ENCODE assay signal across 7 cellular contexts in the genomic region with DNA sequence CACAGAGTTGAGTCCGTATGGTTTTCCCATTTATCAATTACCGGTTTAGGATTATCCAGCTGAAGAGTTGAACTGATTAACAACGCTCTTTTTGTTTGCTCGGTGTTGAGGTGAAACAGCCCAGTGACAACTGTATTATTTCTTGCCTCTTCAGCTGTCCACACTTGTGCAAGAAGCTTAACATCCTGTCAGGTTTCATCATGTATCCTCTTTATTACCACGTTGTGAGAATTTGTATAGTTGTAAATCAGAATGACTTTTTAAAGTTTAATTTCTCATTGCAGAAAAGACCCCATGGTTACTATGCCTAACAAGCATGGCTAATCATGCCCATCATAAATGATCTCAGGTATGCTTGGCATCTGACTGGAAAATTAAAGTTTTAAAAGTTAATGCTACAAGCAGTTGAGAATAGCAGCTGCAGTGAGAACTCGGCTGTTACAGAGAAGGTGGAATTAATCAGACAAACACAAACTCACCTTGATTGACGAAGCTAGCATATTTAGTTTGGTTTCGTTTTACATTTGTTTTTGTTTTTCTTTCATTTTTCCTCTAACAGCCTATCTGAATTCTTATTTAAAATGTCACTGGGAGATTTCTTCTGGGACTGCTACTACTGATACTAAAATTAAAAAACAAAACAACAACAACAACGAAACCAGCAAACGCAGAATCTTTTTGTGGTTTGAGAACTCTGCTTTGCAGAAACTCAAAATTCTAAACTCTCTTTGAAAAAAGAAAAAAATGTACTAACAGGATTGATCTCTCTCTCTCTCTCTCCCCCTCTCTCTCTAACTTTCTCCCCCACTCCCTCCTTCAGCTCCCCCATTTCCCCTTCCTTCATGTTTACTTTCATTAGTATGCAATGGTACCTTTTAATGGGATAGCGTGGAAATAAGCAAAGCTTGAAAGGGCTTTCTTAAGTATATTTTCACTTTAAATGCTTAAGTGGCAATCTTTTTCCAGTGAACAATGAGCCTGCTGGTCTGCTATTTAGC.
DNase-seq lines count a peak whose midpoint lies in the region; ATAC-seq and TF ChIP-seq lines count a peak whose summit lies in the region.

No MANE protein-coding gene starts in this region.

- DNase-seq in RPMI8226 (peak; percentile 8), foreskin keratinocyte (peak; percentile 13 to 24), skeletal muscle cell (ENCODE audit: low read depth) (peak; percentile 21), NCI-H2107 (lab: John Stamatoyannopoulos, UW) (no peak)
- no peak for DNase-seq in activated naive CD4-positive, alpha-beta T cell treated with anti-CD3 and anti-CD28 coated beads, Interleukin-2, amount 10 ng/mL, durations not matched to agents 7 days and 5 days

- H3K36me3 Mint-ChIP-seq in activated naive CD4-positive, alpha-beta T cell treated with anti-CD3 and anti-CD28 coated beads, Interleukin-2, amount 10 ng/mL, durations not matched to agents 7 days and 5 days, result no peaks in the 10 kb centered on the region

- H3K9me3 Mint-ChIP-seq in activated naive CD4-positive, alpha-beta T cell treated with anti-CD3 and anti-CD28 coated beads, Interleukin-2, amount 10 ng/mL, durations not matched to agents 7 days and 5 days, result no peaks in the 10 kb centered on the region

- H3K4me1 Mint-ChIP-seq in activated naive CD4-positive, alpha-beta T cell treated with anti-CD3 and anti-CD28 coated beads, Interleukin-2, amount 10 ng/mL, durations not matched to agents 7 days and 5 days, result no peaks in the 10 kb centered on the region

- H3K36me3 ChIP-seq in HEK293 (ENCODE audit: control insufficient read depth in 2 of 2, insufficient read depth in 1 of 2, low read length in 2 of 2), result no peaks in the 10 kb centered on the region

- ATAC-seq in foreskin keratinocyte (peak; percentile 57), GM18909 (IDR thresholded peaks at IDR 0.05; ENCODE audit: poor library complexity, unreplicated experiment) (no peak)

- H3K27ac ChIP-seq in HEK293 (ENCODE audit: extremely low read depth, low read depth, low read length) (no peak overlapping the region), foreskin keratinocyte (no peak overlapping the region)

- no peak overlapping the region for H3K27ac Mint-ChIP-seq in activated naive CD4-positive, alpha-beta T cell treated with anti-CD3 and anti-CD28 coated beads, Interleukin-2, amount 10 ng/mL, durations not matched to agents 7 days and 5 days

- no peaks in the 10 kb centered on the region for H3K9me3 ChIP-seq in HEK293 (ENCODE audit: control insufficient read depth, insufficient read depth, low read depth, low read length)

- H3K4me1 ChIP-seq in HEK293 (ENCODE audit: control insufficient read depth, insufficient read depth, low read length) (peaks cover 8% of the 10 kb centered on the region), foreskin keratinocyte (peaks cover 6% of the 10 kb centered on the region)

- H3K4me3 Mint-ChIP-seq in activated naive CD4-positive, alpha-beta T cell treated with anti-CD3 and anti-CD28 coated beads, Interleukin-2, amount 10 ng/mL, durations not matched to agents 7 days and 5 days, result no peak overlapping the region

- no peaks in the 10 kb centered on the region for H3K27me3 Mint-ChIP-seq in activated naive CD4-positive, alpha-beta T cell treated with anti-CD3 and anti-CD28 coated beads, Interleukin-2, amount 10 ng/mL, durations not matched to agents 7 days and 5 days

- H3K27me3 ChIP-seq in foreskin keratinocyte, result no peaks in the 10 kb centered on the region

- no peak for TF ChIP-seq CTCF in HEK293 (tag by site-specific recombination; IDR thresholded peaks at IDR 0.05)
- TF ChIP-seq CTCF in foreskin keratinocyte (conservative IDR thresholded peaks at IDR 0.05), result no peak

- POLR2A ChIA-PET in HEK293 (lab: Yijun Ruan, JAX), result no interaction called here

- CTCF ChIA-PET in HEK293 (lab: Yijun Ruan, JAX), result interaction anchor here (0.6 to 0.8 kb wide), 3 partner anchors 11 to 935 kb away, joined by 3 read pairs; no protein-coding TSS in a partner anchor
- CTCF ChIA-PET in activated naive CD4-positive, alpha-beta T cell treated with anti-CD3 and anti-CD28 coated beads, Interleukin-2, amount 10 ng/mL, durations not matched to agents 7 days and 5 days (lab: Charles Lee), result no interaction called here

- H3K4me3 ChIP-seq in HEK293 (ENCODE audit: low read depth, low read length) (no peak overlapping the region), skeletal muscle cell (ENCODE audit: low read depth, low read length) (peak overlapping the region; percentile 19)

TF ChIP-seq in HEK293, 187 proteins besides CTCF, POLR2A, EP300 and RAD21 (continues in another document):
- TF ChIP-seq ZBTB17 (tag by site-specific recombination; IDR thresholded peaks at IDR 0.05) (peak; percentile 9; the same call in 1 of the 2 replicates), PRDM1 (tag by site-specific recombination; IDR thresholded peaks at IDR 0.05) (peak; percentile 94), ZNF596 (tag by site-specific recombination; IDR thresholded peaks at IDR 0.05) (peak; percentile 87), KLF1 (tag by site-specific recombination; IDR thresholded peaks at IDR 0.05) (no peak), ZNF366 (tag by site-specific recombination; conservative IDR thresholded peaks at IDR 0.05) (peak; percentile 40; the same call in 1 of the 2 replicates), ZNF341 (tag by site-specific recombination; IDR thresholded peaks at IDR 0.05; ENCODE audit: low read depth) (peak; percentile 35), ZNF335 (tag by site-specific recombination; conservative IDR thresholded peaks at IDR 0.05) (peak; percentile 24), ZNF398 (tag by site-specific recombination; IDR thresholded peaks at IDR 0.05) (peak; percentile 80)
- TF ChIP-seq, protein P1, sequence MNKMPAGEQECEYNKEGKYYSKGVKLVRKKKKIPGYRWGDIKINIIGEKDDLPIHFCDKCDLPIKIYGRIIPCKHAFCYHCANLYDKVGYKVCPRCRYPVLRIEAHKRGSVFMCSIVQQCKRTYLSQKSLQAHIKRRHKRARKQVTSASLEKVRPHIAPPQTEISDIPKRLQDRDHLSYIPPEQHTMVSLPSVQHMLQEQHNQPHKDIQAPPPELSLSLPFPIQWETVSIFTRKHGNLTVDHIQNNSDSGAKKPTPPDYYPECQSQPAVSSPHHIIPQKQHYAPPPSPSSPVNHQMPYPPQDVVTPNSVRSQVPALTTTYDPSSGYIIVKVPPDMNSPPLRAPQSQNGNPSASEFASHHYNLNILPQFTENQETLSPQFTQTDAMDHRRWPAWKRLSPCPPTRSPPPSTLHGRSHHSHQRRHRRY (tag by site-specific recombination; IDR thresholded peaks at IDR 0.05), result no peak
- TF ChIP-seq, protein P2, sequence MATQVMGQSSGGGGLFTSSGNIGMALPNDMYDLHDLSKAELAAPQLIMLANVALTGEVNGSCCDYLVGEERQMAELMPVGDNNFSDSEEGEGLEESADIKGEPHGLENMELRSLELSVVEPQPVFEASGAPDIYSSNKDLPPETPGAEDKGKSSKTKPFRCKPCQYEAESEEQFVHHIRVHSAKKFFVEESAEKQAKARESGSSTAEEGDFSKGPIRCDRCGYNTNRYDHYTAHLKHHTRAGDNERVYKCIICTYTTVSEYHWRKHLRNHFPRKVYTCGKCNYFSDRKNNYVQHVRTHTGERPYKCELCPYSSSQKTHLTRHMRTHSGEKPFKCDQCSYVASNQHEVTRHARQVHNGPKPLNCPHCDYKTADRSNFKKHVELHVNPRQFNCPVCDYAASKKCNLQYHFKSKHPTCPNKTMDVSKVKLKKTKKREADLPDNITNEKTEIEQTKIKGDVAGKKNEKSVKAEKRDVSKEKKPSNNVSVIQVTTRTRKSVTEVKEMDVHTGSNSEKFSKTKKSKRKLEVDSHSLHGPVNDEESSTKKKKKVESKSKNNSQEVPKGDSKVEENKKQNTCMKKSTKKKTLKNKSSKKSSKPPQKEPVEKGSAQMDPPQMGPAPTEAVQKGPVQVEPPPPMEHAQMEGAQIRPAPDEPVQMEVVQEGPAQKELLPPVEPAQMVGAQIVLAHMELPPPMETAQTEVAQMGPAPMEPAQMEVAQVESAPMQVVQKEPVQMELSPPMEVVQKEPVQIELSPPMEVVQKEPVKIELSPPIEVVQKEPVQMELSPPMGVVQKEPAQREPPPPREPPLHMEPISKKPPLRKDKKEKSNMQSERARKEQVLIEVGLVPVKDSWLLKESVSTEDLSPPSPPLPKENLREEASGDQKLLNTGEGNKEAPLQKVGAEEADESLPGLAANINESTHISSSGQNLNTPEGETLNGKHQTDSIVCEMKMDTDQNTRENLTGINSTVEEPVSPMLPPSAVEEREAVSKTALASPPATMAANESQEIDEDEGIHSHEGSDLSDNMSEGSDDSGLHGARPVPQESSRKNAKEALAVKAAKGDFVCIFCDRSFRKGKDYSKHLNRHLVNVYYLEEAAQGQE (tag by site-specific recombination; IDR thresholded peaks at IDR 0.05), result 0 out of 2 replicates have a peak, but pooled peaks have one; percentile 31
- TF ChIP-seq, protein P3, sequence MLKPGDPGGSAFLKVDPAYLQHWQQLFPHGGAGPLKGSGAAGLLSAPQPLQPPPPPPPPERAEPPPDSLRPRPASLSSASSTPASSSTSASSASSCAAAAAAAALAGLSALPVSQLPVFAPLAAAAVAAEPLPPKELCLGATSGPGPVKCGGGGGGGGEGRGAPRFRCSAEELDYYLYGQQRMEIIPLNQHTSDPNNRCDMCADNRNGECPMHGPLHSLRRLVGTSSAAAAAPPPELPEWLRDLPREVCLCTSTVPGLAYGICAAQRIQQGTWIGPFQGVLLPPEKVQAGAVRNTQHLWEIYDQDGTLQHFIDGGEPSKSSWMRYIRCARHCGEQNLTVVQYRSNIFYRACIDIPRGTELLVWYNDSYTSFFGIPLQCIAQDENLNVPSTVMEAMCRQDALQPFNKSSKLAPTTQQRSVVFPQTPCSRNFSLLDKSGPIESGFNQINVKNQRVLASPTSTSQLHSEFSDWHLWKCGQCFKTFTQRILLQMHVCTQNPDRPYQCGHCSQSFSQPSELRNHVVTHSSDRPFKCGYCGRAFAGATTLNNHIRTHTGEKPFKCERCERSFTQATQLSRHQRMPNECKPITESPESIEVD (tag by site-specific recombination; IDR thresholded peaks at IDR 0.05), result peak; percentile 67

Comparison
In these comparisons a context has a peak if more than half of its experiments do, and no peak if none do; other contexts are left out.
1. DNase-seq: peak in RPMI8226 (single experiment), foreskin keratinocyte (2 of 2) and skeletal muscle cell (single experiment); none in activated naive CD4-positive, alpha-beta T cell treated with anti-CD3 and anti-CD28 coated beads, Interleukin-2, amount 10 ng/mL, durations not matched to agents 7 days and 5 days (single experiment) and NCI-H2107 (single experiment).